In the genomic region with DNA sequence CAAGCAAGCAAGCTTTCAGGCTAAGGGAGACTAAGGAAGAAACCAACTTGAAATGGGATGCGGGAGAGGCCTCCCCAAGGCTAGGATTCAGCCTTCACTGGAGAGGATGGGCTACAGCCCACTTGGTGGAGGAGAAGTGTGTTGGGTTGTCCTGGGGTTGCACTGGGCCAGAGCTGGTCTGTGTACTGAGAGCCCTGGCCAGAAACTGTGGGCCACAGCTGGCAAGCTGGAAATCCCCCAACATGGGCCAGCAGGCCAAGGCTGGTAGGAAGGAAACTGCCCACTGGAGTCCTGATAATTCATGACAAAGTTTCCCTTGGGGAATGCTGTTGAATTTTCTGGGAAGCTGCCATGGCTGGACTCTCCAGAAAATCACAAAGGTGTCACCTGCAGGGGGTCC, we compare ENCODE assay signal across 2 cellular contexts.
TF ChIP-seq lines count a peak whose summit lies in the region.

No MANE protein-coding gene starts in this region.

TF ChIP-seq in IMR-90, 13 proteins besides CTCF, POLR2A, EP300 and RAD21:
- TF ChIP-seq BHLHE40 (IDR thresholded peaks at IDR 0.05; ENCODE audit: low read depth, low read length) (no peak), SMC3 (IDR thresholded peaks at IDR 0.05; ENCODE audit: low read depth, low read length) (no peak), NFE2L2 (IDR thresholded peaks at IDR 0.05; ENCODE audit: low read depth, low read length) (no peak), MXI1 (IDR thresholded peaks at IDR 0.05; ENCODE audit: borderline replicate concordance, low read depth, low read length) (no peak), CEBPB (IDR thresholded peaks at IDR 0.05; ENCODE audit: low read depth, low read length) (no peak), MAFK (IDR thresholded peaks at IDR 0.05; ENCODE audit: low read depth, low read length) (no peak), MAZ (IDR thresholded peaks at IDR 0.05; ENCODE audit: borderline replicate concordance, low read depth, low read length) (no peak), RCOR1 (IDR thresholded peaks at IDR 0.05; ENCODE audit: insufficient replicate concordance, low read length) (no peak), CHD1 (IDR thresholded peaks at IDR 0.05; ENCODE audit: low read depth, low read length) (no peak), FOS (IDR thresholded peaks at IDR 0.05; ENCODE audit: low read depth, low read length) (no peak), RFX5 (IDR thresholded peaks at IDR 0.05; ENCODE audit: low read depth, low read length) (no peak)
- TF ChIP-seq, protein P1, sequence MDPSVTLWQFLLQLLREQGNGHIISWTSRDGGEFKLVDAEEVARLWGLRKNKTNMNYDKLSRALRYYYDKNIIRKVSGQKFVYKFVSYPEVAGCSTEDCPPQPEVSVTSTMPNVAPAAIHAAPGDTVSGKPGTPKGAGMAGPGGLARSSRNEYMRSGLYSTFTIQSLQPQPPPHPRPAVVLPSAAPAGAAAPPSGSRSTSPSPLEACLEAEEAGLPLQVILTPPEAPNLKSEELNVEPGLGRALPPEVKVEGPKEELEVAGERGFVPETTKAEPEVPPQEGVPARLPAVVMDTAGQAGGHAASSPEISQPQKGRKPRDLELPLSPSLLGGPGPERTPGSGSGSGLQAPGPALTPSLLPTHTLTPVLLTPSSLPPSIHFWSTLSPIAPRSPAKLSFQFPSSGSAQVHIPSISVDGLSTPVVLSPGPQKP (IDR thresholded peaks at IDR 0.05; ENCODE audit: borderline replicate concordance, low read depth, low read length) = no peak
- TF ChIP-seq, protein P2, sequence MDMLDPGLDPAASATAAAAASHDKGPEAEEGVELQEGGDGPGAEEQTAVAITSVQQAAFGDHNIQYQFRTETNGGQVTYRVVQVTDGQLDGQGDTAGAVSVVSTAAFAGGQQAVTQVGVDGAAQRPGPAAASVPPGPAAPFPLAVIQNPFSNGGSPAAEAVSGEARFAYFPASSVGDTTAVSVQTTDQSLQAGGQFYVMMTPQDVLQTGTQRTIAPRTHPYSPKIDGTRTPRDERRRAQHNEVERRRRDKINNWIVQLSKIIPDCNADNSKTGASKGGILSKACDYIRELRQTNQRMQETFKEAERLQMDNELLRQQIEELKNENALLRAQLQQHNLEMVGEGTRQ (IDR thresholded peaks at IDR 0.05; ENCODE audit: low read depth, low read length) = no peak
TF ChIP-seq in IMR-90: peak in this region for 0.

TF ChIP-seq in H1, 55 proteins besides CTCF, POLR2A, EP300 and RAD21:
- no peak for TF ChIP-seq RBBP5 (IDR thresholded peaks at IDR 0.05; ENCODE audit: borderline replicate concordance, low read depth, low read length)
- no peak for TF ChIP-seq POLR2AphosphoS5 (IDR thresholded peaks at IDR 0.05; ENCODE audit: low read depth, low read length)
- TF ChIP-seq JUND (IDR thresholded peaks at IDR 0.05; ENCODE audit: low read length) = no peak
- TF ChIP-seq SAP30 (IDR thresholded peaks at IDR 0.05; ENCODE audit: insufficient read depth, insufficient replicate concordance, low read length) = no peak
TF ChIP-seq in H1: peak in this region for 0.
